ENCODE assay signal across 24 cellular contexts in the genomic region with DNA sequence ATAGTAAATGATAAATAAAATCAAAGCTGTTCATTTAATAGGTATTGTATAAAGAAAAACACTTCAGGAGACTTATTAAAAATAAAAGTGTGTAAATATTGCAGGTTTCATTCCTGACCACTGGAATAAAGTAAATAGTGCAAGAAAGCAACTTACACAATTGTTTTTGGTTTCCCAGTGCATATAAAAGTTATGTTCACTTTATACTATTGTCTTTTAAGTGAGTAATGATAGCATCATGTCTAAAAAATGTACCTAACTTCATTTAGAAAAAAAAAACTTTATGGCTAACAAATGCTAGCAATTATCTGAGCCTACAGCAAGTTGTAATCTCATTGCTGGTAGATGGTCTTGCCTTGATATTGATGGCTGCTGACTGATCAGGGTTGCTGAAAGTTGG.
"Had no signal": no experiment of that assay in that cellular context is flagged by ENCODE, and none has a peak within 500 bp of the region (broad histone marks: within the 10 kb centered on the region; RNA-seq: fewer than 3 reads in every experiment).

No MANE protein-coding gene starts in this region.

- H3K4me1 ChIP-seq: SJCRH30 had no signal

- H3K27ac ChIP-seq: HL-60, RWPE1, SJCRH30 had no signal

- H3K9me3 ChIP-seq: SJCRH30 had no signal

- H3K4me3 ChIP-seq: SJCRH30 had no signal

- DNase-seq: IMR-90, Karpas-422, KG1, MM.1S, NCI-H1092 treated with DMSO at 0.1 percent for 48 hours, NCI-H1436, NCI-H187, NCI-H2029, NCI-H2081 treated with DMSO at 0.1 percent for 48 hours, NCI-H2171, NCI-H226, NCI-H446, NCI-H510A, NCI-H524 treated with DMSO at 0.1 percent for 48 hours, NCI-H69, NCI-H774, SHP77 treated with DMSO at 0.1 percent for 48 hours, SJCRH30, SW 1271 had no signal

- ATAC-seq: HepG2, Panc1, Right ventricle myocardium inferior had no signal

- FAIRE-seq: HepG2 had no signal

- H3K36me3 ChIP-seq: SJCRH30 had no signal

- H3K27me3 ChIP-seq: SJCRH30 had no signal
